14 cellular contexts compared by ENCODE assay signal in genomic region chr9:110767559-110768063, GRCh38.
A peak's percentile ranks its signal among the peaks of the same experiment; 100 is the strongest.
DNase-seq lines count a peak whose midpoint lies in the region; ATAC-seq and TF ChIP-seq lines count a peak whose summit lies in the region.
"Had no signal": no experiment of that assay in that cellular context is flagged by ENCODE, and none has a peak within 500 bp of the region (broad histone marks: within the 10 kb centered on the region; RNA-seq: fewer than 3 reads in every experiment).

No MANE protein-coding gene starts in this region.

- no peak overlapping the region for H3K9ac ChIP-seq in MM.1S (ENCODE audit: low read length)
- H3K9ac ChIP-seq: BLaER1 had no signal

- no peaks in the 10 kb centered on the region for H3F3A ChIP-seq in MM.1S (ENCODE audit: insufficient read depth, low read length)

- no peaks in the 10 kb centered on the region for H3K27me3 ChIP-seq in MM.1S (replicated peaks; ENCODE audit: insufficient read depth, low read length)
- H3K27me3 ChIP-seq: BLaER1, stomach had no signal

- no peak overlapping the region for H2AFZ ChIP-seq in MM.1S (ENCODE audit: low read length)

- no peaks in the 10 kb centered on the region for H4K20me1 ChIP-seq in MM.1S (ENCODE audit: insufficient read depth, low read length)
- H4K20me1 ChIP-seq: BLaER1 had no signal

- no peaks in the 10 kb centered on the region for H3K9me2 ChIP-seq in MM.1S (replicated peaks; ENCODE audit: insufficient read depth, low read length)

- H3K36me3 ChIP-seq in MM.1S (replicated peaks; ENCODE audit: insufficient read depth, low read length): no peaks in the 10 kb centered on the region
- H3K36me3 ChIP-seq: BLaER1, stomach had no signal

- no peak for ATAC-seq in GM21529 (IDR thresholded peaks at IDR 0.05; ENCODE audit: unreplicated experiment)

- H3K9me3 ChIP-seq in MM.1S (replicated peaks; ENCODE audit: insufficient read depth, low read length): no peaks in the 10 kb centered on the region
- H3K9me3 ChIP-seq: BLaER1, stomach had no signal

- H3K79me2 ChIP-seq in MM.1S (ENCODE audit: low read length): no peaks in the 10 kb centered on the region

- H3K4me2 ChIP-seq in MM.1S (ENCODE audit: low read depth, low read length): no peak overlapping the region
- H3K4me2 ChIP-seq: BLaER1 had no signal

- H3K27ac ChIP-seq in MM.1S (ENCODE audit: low read length): no peak overlapping the region
- H3K27ac ChIP-seq: BLaER1 had no signal

- H3K4me3 ChIP-seq in cardiac fibroblast (replicated peaks in 1 of 2; ENCODE audit: low read depth in 2 of 2, low read length in 2 of 2) (no peak overlapping the region), MM.1S (ENCODE audit: low read length) (no peak overlapping the region)
- H3K4me3 ChIP-seq: BLaER1, stomach had no signal

- TF ChIP-seq CTCF in cardiac fibroblast (IDR thresholded peaks at IDR 0.05; ENCODE audit: low read depth, low read length) (no peak), MM.1S (IDR thresholded peaks at IDR 0.05; ENCODE audit: low read length) (no peak)

- DNase-seq in GM03348 (ENCODE audit: low spot score) (peak; percentile 39), cardiac fibroblast (ENCODE audit: low read depth in 2 of 2) (peak; percentile 74 to 97), hippocampal formation (lab: John Stamatoyannopoulos, UW) (peak; percentile 30 to 80), smooth muscle cell of the brain vasculature (ENCODE audit: low read depth, low spot score) (peak; percentile 55), MM.1S (no peak), HPDE6-E6E7 (ENCODE audit: extremely low spot score) (no peak), SIG-M5 (lab: John Stamatoyannopoulos, UW) (no peak)
- DNase-seq: effector CD8-positive, alpha-beta T cell; NCI-H1694 treated with DMSO at 0.1 percent for 48 hours; stimulated activated CD4-positive, alpha-beta T cell treated with anti-CD3 and anti-CD28 coated beads, Interleukin-4, amount 100 ng/mL, for 24 hours; stomach; T-helper 2 cell had no signal

- H3K4me1 ChIP-seq in MM.1S (ENCODE audit: low read length): no peaks in the 10 kb centered on the region
- H3K4me1 ChIP-seq: BLaER1, stomach had no signal

Comparison
In these comparisons a context has a peak if more than half of its experiments do, and no peak if none do; other contexts are left out.
1. DNase-seq: peak in GM03348 (single experiment), cardiac fibroblast (2 of 2), hippocampal formation (2 of 2) and smooth muscle cell of the brain vasculature (single experiment); none in MM.1S (single experiment), HPDE6-E6E7 (single experiment) and SIG-M5 (single experiment).